8 cellular contexts compared by ENCODE assay signal in genomic region chr13:23378009-23378632, GRCh38. TPM values are rescaled to one million over a fixed set of nuclear protein-coding genes. Genes with fewer than 3 reads are reported as not detected.
DNase-seq lines count a peak whose midpoint lies in the region; ATAC-seq and TF ChIP-seq lines count a peak whose summit lies in the region.

No MANE protein-coding gene starts in this region.

- peak; percentile 83 for DNase-seq in HS-5 (ENCODE audit: low read depth)
- DNase-seq in activated CD4-positive, alpha-beta T cell treated with anti-CD3 and anti-CD28 coated beads for 4 hours = peak; percentile 74 to 75
- DNase-seq in dorsolateral prefrontal cortex = peak in 1 of 10 donors; percentile 20
- peak; percentile 40 for DNase-seq in putamen (ENCODE audit: low spot score)
- no peak for DNase-seq in NCI-H82 (lab: John Stamatoyannopoulos, UW)
- no peak for DNase-seq in NCI-H748 (lab: John Stamatoyannopoulos, UW; ENCODE audit: unreplicated experiment)

- H3K27me3 ChIP-seq in dorsolateral prefrontal cortex = no peaks in the 10 kb centered on the region

- intact Hi-C loops in dorsolateral prefrontal cortex (cut with DNase I) = loop anchor here (5.0 to 10.0 kb wide), 3 partner anchors 54 to 507 kb away; partner anchors contain the start of genes SACS (in 2 of the 2) and MIPEP (in 1 of the 2)

- peak overlapping the region in 3 of 59 donors; percentile 2 to 16 (median 8) for H3K4me3 ChIP-seq in dorsolateral prefrontal cortex

- peak overlapping the region; percentile 37 to 91 (median 77) for H3K27ac ChIP-seq in dorsolateral prefrontal cortex

- ATAC-seq in GM18861 (IDR thresholded peaks at IDR 0.05; ENCODE audit: unreplicated experiment) = peak; percentile 36
- ATAC-seq in GM21390 (IDR thresholded peaks at IDR 0.05; ENCODE audit: unreplicated experiment) = no peak

- no peak for TF ChIP-seq CTCF in dorsolateral prefrontal cortex (IDR thresholded peaks at IDR 0.05 in 54 of 56, conservative IDR thresholded peaks at IDR 0.05 in 2 of 56; ENCODE audit: low read depth in 1 of 56, partially characterized antibody in 56 of 56)

RNA-seq across cellular contexts. Expression of gene SACS, which starts 55.4 kb away (rescaled TPM):
- total RNA-seq in dorsolateral prefrontal cortex = 10 to 100 TPM; 45.4 to 95.1 (median 74.8) TPM

Comparison
In these comparisons a context has a peak if more than half of its experiments do, and no peak if none do; other contexts are left out.
1. DNase-seq: peak in HS-5 (single experiment), activated CD4-positive, alpha-beta T cell treated with anti-CD3 and anti-CD28 coated beads for 4 hours (2 of 2) and putamen (single experiment); none in NCI-H82 (single experiment) and NCI-H748 (single experiment).